ENCODE assay signal across 23 cellular contexts in genomic region chr4:165780735-165781134, GRCh38.
"Had no signal": no experiment of that assay in that cellular context is flagged by ENCODE, and none has a peak within 500 bp of the region (broad histone marks: within the 10 kb centered on the region; RNA-seq: fewer than 3 reads in every experiment).

No MANE protein-coding gene starts in this region.

- H3K36me3 Mint-ChIP-seq: natural killer cell; stimulated activated memory B cell treated with anti-CD40 and anti-IgM and Interleukin-4, amounts not matched to agents 10 μg/mL and 1 μg/mL and 100 μg/mL, for 72 hours; type B pancreatic cell had no signal

- H3K36me3 ChIP-seq: gastroesophageal sphincter, heart left ventricle, lower lobe of right lung, sigmoid colon, spleen, tibial artery had no signal

- ATAC-seq: foreskin keratinocyte; gastroesophageal sphincter; heart left ventricle; left colon; left ventricle myocardium superior; natural killer cell; right cardiac atrium; stimulated activated memory B cell treated with anti-CD40 and anti-IgM and Interleukin-4, amounts not matched to agents 10 μg/mL and 1 μg/mL and 100 μg/mL, for 72 hours; stimulated activated naive CD8-positive, alpha-beta T cell treated with anti-CD3 and anti-CD28 coated beads, Interleukin-15, Interleukin-2, amounts not matched to agents 100 U/mL and 50 U/mL, for 24 hours had no signal

- H3K9me3 Mint-ChIP-seq: type B pancreatic cell had no signal

- H3K9me3 ChIP-seq: lower lobe of right lung, testis had no signal

- H3K27me3 ChIP-seq: foreskin keratinocyte, gastroesophageal sphincter, heart left ventricle, hepatocyte, sigmoid colon, spleen, testis, tibial artery had no signal

- H3K4me1 Mint-ChIP-seq: natural killer cell; stimulated activated memory B cell treated with anti-CD40 and anti-IgM and Interleukin-4, amounts not matched to agents 10 μg/mL and 1 μg/mL and 100 μg/mL, for 72 hours had no signal

- H3K27ac Mint-ChIP-seq: natural killer cell; progenitor cell of endocrine pancreas; stimulated activated memory B cell treated with anti-CD40 and anti-IgM and Interleukin-4, amounts not matched to agents 10 μg/mL and 1 μg/mL and 100 μg/mL, for 72 hours; type B pancreatic cell had no signal

- H3K4me3 Mint-ChIP-seq: natural killer cell; stimulated activated memory B cell treated with anti-CD40 and anti-IgM and Interleukin-4, amounts not matched to agents 10 μg/mL and 1 μg/mL and 100 μg/mL, for 72 hours; type B pancreatic cell had no signal

- H3K27me3 Mint-ChIP-seq: stimulated activated memory B cell treated with anti-CD40 and anti-IgM and Interleukin-4, amounts not matched to agents 10 μg/mL and 1 μg/mL and 100 μg/mL, for 72 hours; type B pancreatic cell had no signal

- H3K4me3 ChIP-seq: dorsolateral prefrontal cortex, gastroesophageal sphincter, heart left ventricle, hepatocyte, lower lobe of right lung, sigmoid colon, spleen, testis, tibial artery had no signal

- H3K4me1 ChIP-seq: foreskin keratinocyte, parathyroid adenoma had no signal

- DNase-seq: dorsolateral prefrontal cortex; effector CD4-positive, alpha-beta T cell; foreskin keratinocyte; heart left ventricle; left colon; left ventricle myocardium superior; lower lobe of right lung; natural killer cell; occipital lobe; right cardiac atrium; sigmoid colon; spleen; stimulated activated CD4-positive, alpha-beta T cell treated with anti-CD3 and anti-CD28 coated beads, Interleukin-4, amount 100 ng/mL, for 4 hours; stimulated activated naive CD8-positive, alpha-beta T cell treated with anti-CD3 and anti-CD28 coated beads, Interleukin-15, Interleukin-2, amounts not matched to agents 100 U/mL and 50 U/mL, for 24 hours; substantia nigra; testis; tibial artery had no signal

- H3K27ac ChIP-seq: dorsolateral prefrontal cortex, foreskin keratinocyte, gastroesophageal sphincter, heart left ventricle, hepatocyte, lower lobe of right lung, parathyroid adenoma, sigmoid colon, spleen, testis, tibial artery had no signal
